ENCODE assay signal across 8 cellular contexts in genomic region chr9:114154597-114155102, GRCh38. TPM values are rescaled to one million over a fixed set of nuclear protein-coding genes. Genes with fewer than 3 reads are reported as not detected.
A peak's percentile ranks its signal among the peaks of the same experiment; 100 is the strongest.
DNase-seq lines count a peak whose midpoint lies in the region; ATAC-seq, FAIRE-seq and TF ChIP-seq lines count a peak whose summit lies in the region.

No MANE protein-coding gene starts in this region.

- H3K27ac ChIP-seq in keratinocyte (ENCODE audit: control insufficient read depth, insufficient read depth, low read length) (no peak overlapping the region), adrenal gland (no peak overlapping the region)

- dilution Hi-C loops in keratinocyte (cut with MboI; ENCODE audit: extremely low pct_ligation_motif_present, low sequenced_read_pairs) = no loop called here

- no peaks in the 10 kb centered on the region for H3K9me3 ChIP-seq in keratinocyte (ENCODE audit: control insufficient read depth, low read depth, low read length)
- H3K9me3 ChIP-seq in adrenal gland (replicated peaks in 1 of 3) = no peaks in the 10 kb centered on the region

- no peak for TF ChIP-seq POLR2A in adrenal gland (IDR thresholded peaks at IDR 0.05)

- peaks cover 3% of the 10 kb centered on the region for H3K9me1 ChIP-seq in keratinocyte (ENCODE audit: control insufficient read depth, extremely low read depth, insufficient read depth, low read length)

- no peak for ATAC-seq in stimulated activated memory B cell treated with anti-CD40 and anti-IgM and Interleukin-4, amounts not matched to agents 10 μg/mL and 1 μg/mL and 100 μg/mL, for 72 hours
- ATAC-seq in GM21619 (IDR thresholded peaks at IDR 0.05; ENCODE audit: unreplicated experiment) = no peak

- H3K9ac ChIP-seq in keratinocyte (ENCODE audit: control insufficient read depth, extremely low read depth, insufficient read depth, low read length) = no peak overlapping the region

- peaks cover 46% of the 10 kb centered on the region for H3K27me3 Mint-ChIP-seq in activated CD4-positive, alpha-beta T cell treated with anti-CD3 and anti-CD28 coated beads, Interleukin-2, amount 10 ng/mL, durations not matched to agents 7 days and 5 days
- H3K27me3 Mint-ChIP-seq in activated T-helper 1 cell treated with anti-CD3 and anti-CD28 coated beads, Interleukin-12 subunit alpha, Interleukin-12 subunit beta, Interleukin-2, Interleukin-4 antibody, amounts not matched to agents 30 ng/mL and 10 ng/mL and 1 ng/mL, durations not matched to agents 14 hours and 24 hours and 36 hours (ENCODE audit: insufficient read depth) = peaks cover 50% of the 10 kb centered on the region
- peaks cover 72% of the 10 kb centered on the region for H3K27me3 Mint-ChIP-seq in stimulated activated memory B cell treated with anti-CD40 and anti-IgM and Interleukin-4, amounts not matched to agents 10 μg/mL and 1 μg/mL and 100 μg/mL, for 72 hours

- H3K36me3 ChIP-seq in keratinocyte (ENCODE audit: control insufficient read depth in 2 of 2, extremely low read depth in 1 of 2, insufficient read depth in 2 of 2, low read length in 2 of 2) = no peaks in the 10 kb centered on the region
- H3K36me3 ChIP-seq in adrenal gland (replicated peaks in 1 of 2) = no peaks in the 10 kb centered on the region

- POLR2A ChIA-PET in activated CD4-positive, alpha-beta T cell treated with anti-CD3 and anti-CD28 coated beads, Interleukin-2, amount 10 ng/mL, durations not matched to agents 7 days and 5 days (lab: Charles Lee) = no interaction called here

- no peak for TF ChIP-seq CTCF in keratinocyte (optimal IDR thresholded peaks at IDR 0.05 in 1 of 3, IDR thresholded peaks at IDR 0.05 in 1 of 3, conservative IDR thresholded peaks at IDR 0.05 in 1 of 3; ENCODE audit: extremely low read depth in 1 of 3, insufficient read depth in 2 of 3, low read length in 3 of 3)
- no peak for TF ChIP-seq CTCF in adrenal gland (IDR thresholded peaks at IDR 0.05)

- H3K9me3 Mint-ChIP-seq in activated CD4-positive, alpha-beta T cell treated with anti-CD3 and anti-CD28 coated beads, Interleukin-2, amount 10 ng/mL, durations not matched to agents 7 days and 5 days = no peaks in the 10 kb centered on the region
- H3K9me3 Mint-ChIP-seq in activated T-helper 1 cell treated with anti-CD3 and anti-CD28 coated beads, Interleukin-12 subunit alpha, Interleukin-12 subunit beta, Interleukin-2, Interleukin-4 antibody, amounts not matched to agents 30 ng/mL and 10 ng/mL and 1 ng/mL, durations not matched to agents 14 hours and 24 hours and 36 hours = no peaks in the 10 kb centered on the region
- no peaks in the 10 kb centered on the region for H3K9me3 Mint-ChIP-seq in stimulated activated memory B cell treated with anti-CD40 and anti-IgM and Interleukin-4, amounts not matched to agents 10 μg/mL and 1 μg/mL and 100 μg/mL, for 72 hours

- H3K4me2 ChIP-seq in keratinocyte (ENCODE audit: control insufficient read depth, extremely low read depth, insufficient read depth, low read depth, low read length) = peak overlapping the region; percentile 83

- FAIRE-seq in keratinocyte (lab: Jason Lieb, UNC) = no peak

- intact Hi-C loops in activated T-helper 1 cell treated with anti-CD3 and anti-CD28 coated beads, Interleukin-12 subunit alpha, Interleukin-12 subunit beta, Interleukin-2, Interleukin-4 antibody, amounts not matched to agents 30 ng/mL and 10 ng/mL and 1 ng/mL, durations not matched to agents 14 hours and 24 hours and 36 hours (cut with micrococcal nuclease) = loop anchor here (1.0 to 10.0 kb wide), 7 partner anchors 46 to 500 kb away; partner anchors contain the start of genes TEX53 and WHRN
- intact Hi-C loops in adrenal gland (cut with DNase I) = loop anchor here (2.0 to 5.0 kb wide), 4 partner anchors 67 to 136 kb away; no protein-coding TSS in a partner anchor

- peaks cover 22% of the 10 kb centered on the region for H3K27me3 ChIP-seq in keratinocyte (ENCODE audit: control insufficient read depth, extremely low read depth, insufficient read depth, low read length)
- peaks cover 15% of the 10 kb centered on the region for H3K27me3 ChIP-seq in adrenal gland

- H3K4me3 ChIP-seq in keratinocyte (ENCODE audit: control insufficient read depth in 2 of 3, extremely low read depth in 1 of 3, insufficient read depth in 2 of 3, low read depth in 1 of 3, low read length in 3 of 3) = peak overlapping the region; percentile 40 to 72 (median 59)
- H3K4me3 ChIP-seq in adrenal gland = peak overlapping the region in 1 of 4 donors; percentile 80

- H3K79me2 ChIP-seq in keratinocyte (ENCODE audit: control insufficient read depth, insufficient read depth, low read length) = peaks cover 29% of the 10 kb centered on the region

- H2AFZ ChIP-seq in keratinocyte (ENCODE audit: control insufficient read depth, low read length) = no peak overlapping the region

- peaks cover 11% of the 10 kb centered on the region for H3K4me1 Mint-ChIP-seq in activated CD4-positive, alpha-beta T cell treated with anti-CD3 and anti-CD28 coated beads, Interleukin-2, amount 10 ng/mL, durations not matched to agents 7 days and 5 days
- peaks cover 16% of the 10 kb centered on the region for H3K4me1 Mint-ChIP-seq in activated T-helper 1 cell treated with anti-CD3 and anti-CD28 coated beads, Interleukin-12 subunit alpha, Interleukin-12 subunit beta, Interleukin-2, Interleukin-4 antibody, amounts not matched to agents 30 ng/mL and 10 ng/mL and 1 ng/mL, durations not matched to agents 14 hours and 24 hours and 36 hours (ENCODE audit: low read depth)
- peaks cover 27% of the 10 kb centered on the region for H3K4me1 Mint-ChIP-seq in stimulated activated memory B cell treated with anti-CD40 and anti-IgM and Interleukin-4, amounts not matched to agents 10 μg/mL and 1 μg/mL and 100 μg/mL, for 72 hours

- H3K27ac Mint-ChIP-seq in activated CD4-positive, alpha-beta T cell treated with anti-CD3 and anti-CD28 coated beads, Interleukin-2, amount 10 ng/mL, durations not matched to agents 7 days and 5 days = no peak overlapping the region
- peak overlapping the region; percentile 65 for H3K27ac Mint-ChIP-seq in activated T-helper 1 cell treated with anti-CD3 and anti-CD28 coated beads, Interleukin-12 subunit alpha, Interleukin-12 subunit beta, Interleukin-2, Interleukin-4 antibody, amounts not matched to agents 30 ng/mL and 10 ng/mL and 1 ng/mL, durations not matched to agents 14 hours and 24 hours and 36 hours
- no peak overlapping the region for H3K27ac Mint-ChIP-seq in stimulated activated memory B cell treated with anti-CD40 and anti-IgM and Interleukin-4, amounts not matched to agents 10 μg/mL and 1 μg/mL and 100 μg/mL, for 72 hours

- H4K20me1 ChIP-seq in keratinocyte (ENCODE audit: control insufficient read depth, extremely low read depth, insufficient read depth, low read length) = peaks cover 2% of the 10 kb centered on the region

- peak overlapping the region; percentile 47 for H3K4me3 Mint-ChIP-seq in activated CD4-positive, alpha-beta T cell treated with anti-CD3 and anti-CD28 coated beads, Interleukin-2, amount 10 ng/mL, durations not matched to agents 7 days and 5 days
- H3K4me3 Mint-ChIP-seq in activated T-helper 1 cell treated with anti-CD3 and anti-CD28 coated beads, Interleukin-12 subunit alpha, Interleukin-12 subunit beta, Interleukin-2, Interleukin-4 antibody, amounts not matched to agents 30 ng/mL and 10 ng/mL and 1 ng/mL, durations not matched to agents 14 hours and 24 hours and 36 hours = peak overlapping the region; percentile 76
- peak overlapping the region; percentile 42 for H3K4me3 Mint-ChIP-seq in stimulated activated memory B cell treated with anti-CD40 and anti-IgM and Interleukin-4, amounts not matched to agents 10 μg/mL and 1 μg/mL and 100 μg/mL, for 72 hours

- CTCF ChIA-PET in activated CD4-positive, alpha-beta T cell treated with anti-CD3 and anti-CD28 coated beads, Interleukin-2, amount 10 ng/mL, durations not matched to agents 7 days and 5 days (lab: Charles Lee) = interaction anchor here (0.6 to 1.6 kb wide), 8 partner anchors 7 to 302 kb away, joined by 3 to 6 read pairs (median 3); no protein-coding TSS in a partner anchor

- 3 to 4% (median 4%) methylated on average over 21 to 23 of the region's 23 CpGs for WGBS in adrenal gland, 4 donors

- no peak for DNase-seq in activated CD4-positive, alpha-beta T cell treated with anti-CD3 and anti-CD28 coated beads, Interleukin-2, amount 10 ng/mL, durations not matched to agents 7 days and 5 days
- DNase-seq in activated CD4-positive, alpha-beta T cell treated with anti-CD3 and anti-CD28 coated beads, Interleukin-2, amount 50 U/mL, for 1 hour = no peak
- no peak for DNase-seq in activated T-helper 1 cell treated with anti-CD3 and anti-CD28 coated beads, Interleukin-12 subunit alpha, Interleukin-12 subunit beta, Interleukin-2, Interleukin-4 antibody, amounts not matched to agents 30 ng/mL and 10 ng/mL and 1 ng/mL, durations not matched to agents 14 hours and 24 hours and 36 hours (ENCODE audit: low spot score)
- DNase-seq in keratinocyte (ENCODE audit: low read depth, low spot score) (no peak), adrenal gland (no peak), germinal center (ENCODE audit: low spot score) (no peak)

- no peaks in the 10 kb centered on the region for H3K36me3 Mint-ChIP-seq in activated CD4-positive, alpha-beta T cell treated with anti-CD3 and anti-CD28 coated beads, Interleukin-2, amount 10 ng/mL, durations not matched to agents 7 days and 5 days (ENCODE audit: low read depth)
- peaks cover 2% of the 10 kb centered on the region for H3K36me3 Mint-ChIP-seq in activated T-helper 1 cell treated with anti-CD3 and anti-CD28 coated beads, Interleukin-12 subunit alpha, Interleukin-12 subunit beta, Interleukin-2, Interleukin-4 antibody, amounts not matched to agents 30 ng/mL and 10 ng/mL and 1 ng/mL, durations not matched to agents 14 hours and 24 hours and 36 hours (ENCODE audit: low read depth)
- H3K36me3 Mint-ChIP-seq in stimulated activated memory B cell treated with anti-CD40 and anti-IgM and Interleukin-4, amounts not matched to agents 10 μg/mL and 1 μg/mL and 100 μg/mL, for 72 hours = no peaks in the 10 kb centered on the region

- H3K4me1 ChIP-seq in keratinocyte (ENCODE audit: control insufficient read depth, extremely low read depth, insufficient read depth, low read length) = peaks cover 25% of the 10 kb centered on the region
- peaks cover 15 to 17% of the 10 kb centered on the region in 2 donors for H3K4me1 ChIP-seq in adrenal gland (replicated peaks in 1 of 2)

RNA-seq across cellular contexts. Expression of gene COL27A1, which starts 0.7 kb away (rescaled TPM):
- under 1 TPM; 0.15 to 0.22 TPM for total RNA-seq in activated CD4-positive, alpha-beta T cell treated with anti-CD3 and anti-CD28 coated beads, Interleukin-2, amount 10 ng/mL, durations not matched to agents 7 days and 5 days
- total RNA-seq in activated T-helper 1 cell treated with anti-CD3 and anti-CD28 coated beads, Interleukin-12 subunit alpha, Interleukin-12 subunit beta, Interleukin-2, Interleukin-4 antibody, amounts not matched to agents 30 ng/mL and 10 ng/mL and 1 ng/mL, durations not matched to agents 14 hours and 24 hours and 36 hours = 6.1 and 7.4 TPM in 2 replicates
- polyA plus RNA-seq in keratinocyte = 10.1 to 24.1 TPM (median 14.0 TPM) in 3 replicates
- 4.0 TPM for polyA plus RNA-seq in keratinocyte (2011; ENCODE audit: low read depth)
- 3.2 and 6.3 TPM in 2 replicates for polyA plus RNA-seq in keratinocyte (2011; cell fraction: cytosol; rRNA removed)
- 74.7 and 104 TPM in 2 replicates for polyA plus RNA-seq in keratinocyte (2011; cell fraction: nucleus; rRNA removed)
- polyA plus RNA-seq in keratinocyte (2012; ENCODE audit: low replicate concordance) = 7.7 and 9.2 TPM in 2 replicates
- 21.0 to 31.0 TPM (median 23.4 TPM) in 3 replicates for polyA minus RNA-seq in keratinocyte
- 6.7 TPM for polyA minus RNA-seq in keratinocyte (2011; cell fraction: cytosol; rRNA and poly(A)+ RNA removed)
- 37.9 and 45.1 TPM in 2 replicates for polyA minus RNA-seq in keratinocyte (2011; cell fraction: nucleus; rRNA and poly(A)+ RNA removed)
- total RNA-seq in adrenal gland = 10 to 100 TPM in 5 of 8 donors, 1 to 10 TPM in 3; 3.0 to 28.2 (median 11.9) TPM
- 10 to 100 TPM in 2 of 3 donors, 1 to 10 TPM in 1; 3.1 to 99.8 (median 15.9) TPM for polyA plus RNA-seq in adrenal gland

RNA-seq across cellular contexts. Expression of gene KIF12, which starts 55.6 kb away (rescaled TPM):
- total RNA-seq in activated CD4-positive, alpha-beta T cell treated with anti-CD3 and anti-CD28 coated beads, Interleukin-2, amount 10 ng/mL, durations not matched to agents 7 days and 5 days = not detected
- total RNA-seq in activated T-helper 1 cell treated with anti-CD3 and anti-CD28 coated beads, Interleukin-12 subunit alpha, Interleukin-12 subunit beta, Interleukin-2, Interleukin-4 antibody, amounts not matched to agents 30 ng/mL and 10 ng/mL and 1 ng/mL, durations not matched to agents 14 hours and 24 hours and 36 hours = not detected in 2 replicates
- polyA plus RNA-seq in keratinocyte (1.3 to 2.3 TPM (median 1.5 TPM) in 3 replicates), adrenal gland (under 1 TPM in 2 of 3 donors, not detected in 1; 0.10 to 0.56 TPM)
- 0.22 TPM for polyA plus RNA-seq in keratinocyte (2011; ENCODE audit: low read depth)
- polyA plus RNA-seq in keratinocyte (2011; cell fraction: cytosol; rRNA removed) = 0.83 and 1.1 TPM in 2 replicates
- polyA plus RNA-seq in keratinocyte (2011; cell fraction: nucleus; rRNA removed) = 3.9 and 6.8 TPM in 2 replicates
- 0.17 and 3.0 TPM in 2 replicates for polyA plus RNA-seq in keratinocyte (2012; ENCODE audit: low replicate concordance)
- 0.32 to 3.0 TPM (median 0.33 TPM) in 3 replicates for polyA minus RNA-seq in keratinocyte
- polyA minus RNA-seq in keratinocyte (2011; cell fraction: cytosol; rRNA and poly(A)+ RNA removed) = 2.1 TPM
- 2.3 and 2.4 TPM in 2 replicates for polyA minus RNA-seq in keratinocyte (2011; cell fraction: nucleus; rRNA and poly(A)+ RNA removed)
- under 1 TPM in 3 of 8 donors, not detected in 5; 0.18 to 0.50 (median 0.41) TPM for total RNA-seq in adrenal gland
